8 cellular contexts compared by ENCODE assay signal in genomic region chr11:61129608-61130523, GRCh38. TPM values are rescaled to one million over a fixed set of nuclear protein-coding genes. Genes with fewer than 3 reads are reported as not detected.
DNase-seq lines count a peak whose midpoint lies in the region; ATAC-seq and TF ChIP-seq lines count a peak whose summit lies in the region.

No MANE protein-coding gene starts in this region.

- no peak overlapping the region for H4K5ac ChIP-seq in mesendoderm (ENCODE audit: low read length)

- H3K27ac ChIP-seq in duodenal mucosa (ENCODE audit: low read depth, low read length) (peak overlapping the region; percentile 43), mesendoderm (ENCODE audit: low read depth, low read length) (no peak overlapping the region)

- H3K4me3 ChIP-seq in duodenal mucosa (ENCODE audit: low read depth in 1 of 2, low read length in 2 of 2) (peak overlapping the region; percentile 37 to 46), mesendoderm (ENCODE audit: low read length) (no peak overlapping the region)

- no peaks in the 10 kb centered on the region for H3K27me3 ChIP-seq in duodenal mucosa (ENCODE audit: control insufficient read depth in 1 of 2, insufficient read depth in 2 of 2, low read length in 2 of 2)
- H3K27me3 ChIP-seq in mesendoderm (ENCODE audit: insufficient read depth, low read length, poor library complexity): no peaks in the 10 kb centered on the region

- H3K4ac ChIP-seq in mesendoderm (ENCODE audit: low read depth, low read length): no peak overlapping the region

- H3K4me2 ChIP-seq in mesendoderm (ENCODE audit: low read length): no peak overlapping the region

- H2BK120ac ChIP-seq in mesendoderm (ENCODE audit: low read depth, low read length): no peak overlapping the region

- no peak for TF ChIP-seq POLR2A in erythroblast (IDR thresholded peaks at IDR 0.05; ENCODE audit: low read length)

- no peak overlapping the region for H2BK15ac ChIP-seq in mesendoderm (replicated peaks; ENCODE audit: low read depth)

- no peaks in the 10 kb centered on the region for H3K9me3 ChIP-seq in duodenal mucosa (ENCODE audit: control insufficient read depth in 1 of 2, low read length in 2 of 2)

- H3K4me1 ChIP-seq in duodenal mucosa (ENCODE audit: control insufficient read depth in 1 of 2, insufficient read depth in 2 of 2, low read length in 2 of 2) (peaks cover 23 to 31% of the 10 kb centered on the region in 2 donors), mesendoderm (ENCODE audit: control insufficient read depth, low read depth, low read length) (peaks cover 1% of the 10 kb centered on the region)

- no peaks in the 10 kb centered on the region for H3K79me1 ChIP-seq in mesendoderm (ENCODE audit: low read length)

- no peak overlapping the region for H2AK5ac ChIP-seq in mesendoderm (ENCODE audit: low read length)

- H3K23ac ChIP-seq in mesendoderm (ENCODE audit: low read length): no peak overlapping the region

- H3K9ac ChIP-seq in duodenal mucosa (ENCODE audit: low read depth in 1 of 2, low read length in 2 of 2) (peak overlapping the region; percentile 8 to 31), mesendoderm (ENCODE audit: low read length) (peak overlapping the region; percentile 48)

- ATAC-seq in GM19035 (IDR thresholded peaks at IDR 0.05; ENCODE audit: unreplicated experiment) (peak; percentile 90), HG03442 (IDR thresholded peaks at IDR 0.05; ENCODE audit: unreplicated experiment) (peak; percentile 85)

- peak; percentile 86 for DNase-seq in A172 (ENCODE audit: low spot score)
- DNase-seq in activated CD4-positive, alpha-beta T cell treated with anti-CD3 and anti-CD28 coated beads for 48 hours: peak; percentile 94
- DNase-seq in mesendoderm: peak; percentile 96
- peak; percentile 76 for DNase-seq in stimulated activated CD8-positive, alpha-beta memory T cell treated with anti-CD3 and anti-CD28 coated beads, Interleukin-15, amount 100 ng/mL, for 4 hours (ENCODE audit: low read depth in 2 of 2)
- DNase-seq in erythroblast (lab: John Stamatoyannopoulos, UW): no peak

- no peak overlapping the region for H4K8ac ChIP-seq in mesendoderm (ENCODE audit: low read depth, low read length)

- no peak overlapping the region for H2BK5ac ChIP-seq in mesendoderm (ENCODE audit: low read length)

- no peak overlapping the region for H3K18ac ChIP-seq in mesendoderm (ENCODE audit: low read length)

- no peaks in the 10 kb centered on the region for H3K79me2 ChIP-seq in mesendoderm (ENCODE audit: control insufficient read depth, insufficient read depth, low read length)

- peak overlapping the region; percentile 78 for H3K56ac ChIP-seq in mesendoderm (ENCODE audit: low read length)

- no CpG with 5 or more reads among the region's 35 CpGs for WGBS in mesendoderm (ENCODE audit: extremely low coverage, insufficient coverage, low lambda C conversion rate)

- H3K36me3 ChIP-seq in duodenal mucosa (ENCODE audit: control insufficient read depth in 1 of 2, insufficient read depth in 2 of 2, low read length in 2 of 2) (peaks cover 10 to 29% of the 10 kb centered on the region in 2 donors), mesendoderm (ENCODE audit: control insufficient read depth, insufficient read depth, low read length) (no peaks in the 10 kb centered on the region)

RNA-seq across cellular contexts. Expression of gene CD5, which starts 27.6 kb away (rescaled TPM):
- total RNA-seq in A172 (2014; rRNA removed; shearing (Covaris generic)): not detected in 2 replicates
- polyA plus RNA-seq in mesendoderm (2013, experiment 1 of 2): not detected
- not detected for polyA plus RNA-seq in mesendoderm (2013, experiment 2 of 2)

RNA-seq across cellular contexts. Expression of gene VPS37C, which starts 31.4 kb away (rescaled TPM):
- total RNA-seq in A172 (2014; rRNA removed; shearing (Covaris generic)): 9.1 and 9.7 TPM in 2 replicates
- 14.1 TPM for polyA plus RNA-seq in mesendoderm (2013, experiment 1 of 2)
- 14.8 TPM for polyA plus RNA-seq in mesendoderm (2013, experiment 2 of 2)

Comparison
In these comparisons a context has a peak if more than half of its experiments do, and no peak if none do; other contexts are left out.
1. DNase-seq: peak in A172 (single experiment), activated CD4-positive, alpha-beta T cell treated with anti-CD3 and anti-CD28 coated beads for 48 hours (single experiment), mesendoderm (single experiment) and stimulated activated CD8-positive, alpha-beta memory T cell treated with anti-CD3 and anti-CD28 coated beads, Interleukin-15, amount 100 ng/mL, for 4 hours (2 of 2); none in erythroblast (0 of 2).